15 cellular contexts compared by ENCODE assay signal in the genomic region with DNA sequence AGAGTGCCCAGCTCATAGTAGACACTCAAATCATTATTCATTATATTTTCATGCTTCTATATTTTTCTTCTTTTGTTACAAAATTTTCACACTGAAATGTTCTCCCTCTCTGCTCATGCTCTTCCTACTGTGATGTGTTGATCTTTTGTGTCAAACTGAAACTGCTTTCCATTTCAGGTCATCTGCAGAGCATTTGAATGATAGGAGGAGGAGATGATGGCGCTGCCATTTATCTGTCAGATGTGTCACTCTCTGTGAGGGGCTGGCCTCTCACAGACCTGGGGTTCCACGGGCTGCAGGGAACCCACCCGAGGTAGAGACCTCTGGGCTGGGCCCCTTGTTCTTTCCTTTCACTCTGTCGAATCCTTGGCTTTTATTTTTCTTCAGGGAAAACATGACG. TPM values are rescaled to one million over a fixed set of nuclear protein-coding genes. Genes with fewer than 3 reads are reported as not detected.
A peak's percentile ranks its signal among the peaks of the same experiment; 100 is the strongest.
DNase-seq lines count a peak whose midpoint lies in the region; ATAC-seq and TF ChIP-seq lines count a peak whose summit lies in the region.
"Had no signal": no experiment of that assay in that cellular context is flagged by ENCODE, and none has a peak within 500 bp of the region (broad histone marks: within the 10 kb centered on the region; RNA-seq: fewer than 3 reads in every experiment).

No MANE protein-coding gene starts in this region.

- H3K79me1 ChIP-seq in IMR-90 (ENCODE audit: low read depth in 1 of 2, low read length in 2 of 2): no peaks in the 10 kb centered on the region

- peak overlapping the region; percentile 59 for H3K18ac ChIP-seq in IMR-90 (ENCODE audit: low read depth, low read length)

- H3K9ac ChIP-seq in IMR-90 (ENCODE audit: low read depth, low read length) (no peak overlapping the region), fibroblast of lung (ENCODE audit: insufficient read depth, low read length) (no peak overlapping the region)

- WGBS in IMR-90 (ENCODE audit: extremely low coverage in 2 of 2, insufficient read length in 1 of 2), 2 experiments: no CpG with 5 or more reads among the region's 5 CpGs
- WGBS in stomach, 5 donors: 48 to 66% (median 55%) methylated on average over 5 of the region's 5 CpGs

- BruUV-seq in IMR-90 (replicated peaks; lab: Mats Ljungman, UMichigan): no TSS peak

- H4K5ac ChIP-seq in IMR-90 (ENCODE audit: low read depth, low read length): no peak overlapping the region

- dilution Hi-C loops in IMR-90 (cut with HindIII; ENCODE audit: low sequenced_read_pairs, unreplicated experiment): no loop called here

- H2BK5ac ChIP-seq in IMR-90 (ENCODE audit: low read depth, low read length, poor library complexity, severe bottlenecking): no peak overlapping the region

- H2AFZ ChIP-seq in IMR-90 (replicated peaks; ENCODE audit: low read length, poor library complexity): peak overlapping the region; percentile 83
- peak overlapping the region; percentile 28 for H2AFZ ChIP-seq in fibroblast of lung (ENCODE audit: low read length)

- no peak overlapping the region for H3K56ac ChIP-seq in IMR-90 (ENCODE audit: extremely low read depth, insufficient read depth, low read length)

- in situ Hi-C loops in IMR-90 (cut with MboI; ENCODE audit: low sequenced_read_pairs): loop anchor here (5.0 to 25.0 kb wide), 3 partner anchors 102 to 328 kb away; no protein-coding TSS in a partner anchor

- H4K20me1 ChIP-seq in IMR-90 (ENCODE audit: insufficient read depth, low read length) (no peaks in the 10 kb centered on the region), fibroblast of lung (ENCODE audit: control insufficient read depth, extremely low read depth, insufficient read depth, low read length) (no peaks in the 10 kb centered on the region)

- H3K14ac ChIP-seq in IMR-90 (replicated peaks; ENCODE audit: low read depth, low read length): no peak overlapping the region

- H3K4me1 ChIP-seq in IMR-90 (ENCODE audit: control insufficient read depth, insufficient read depth, low read length): peaks cover 9% of the 10 kb centered on the region
- H3K4me1 ChIP-seq in fibroblast of lung (ENCODE audit: control insufficient read depth, extremely low read depth, insufficient read depth, low read length): peaks cover 19% of the 10 kb centered on the region
- H3K4me1 ChIP-seq in stomach: peaks cover 0 to 26% (median 9%) of the 10 kb centered on the region in 4 donors
- H3K4me1 ChIP-seq: breast epithelium had no signal

- H3K9me3 ChIP-seq in IMR-90 (ENCODE audit: control insufficient read depth, insufficient read depth, low read length): no peaks in the 10 kb centered on the region
- no peaks in the 10 kb centered on the region for H3K9me3 ChIP-seq in fibroblast of lung (ENCODE audit: control insufficient read depth, insufficient read depth, low read depth, low read length)
- H3K9me3 ChIP-seq in stomach: no peaks in the 10 kb centered on the region
- H3K9me3 ChIP-seq: breast epithelium had no signal

- intact Hi-C loops in IMR-90 (cut with micrococcal nuclease) (loop anchor here (5.0 to 10.0 kb wide), 3 partner anchors 77 to 315 kb away; a partner anchor contains a TSS), stomach (cut with DNase I; ENCODE audit: low total_unique reads) (loop anchor here (5.0 kb wide), 1 partner anchor 92 kb away; no protein-coding TSS in a partner anchor)

- POLR2A ChIA-PET in BJ (lab: Charles Lee): interaction anchor here (0.6 to 1.1 kb wide), 3 partner anchors 97 to 1655 kb away, joined by 3 read pairs; a partner anchor contains a TSS
- POLR2A ChIA-PET in IMR-90 (lab: Charles Lee; ENCODE audit: unreplicated experiment): no interaction called here

- peak overlapping the region; percentile 41; the same call in 1 of the 3 replicates for H2BK15ac ChIP-seq in IMR-90 (ENCODE audit: low read depth, low read length)

- CTCF ChIA-PET in BJ (lab: Yijun Ruan, JAX) (interaction anchor here (1.1 to 7.5 kb wide), 6 partner anchors 8 to 209 kb away, joined by 3 to 129 read pairs (median 7); a partner anchor contains a TSS), IMR-90 (lab: Yijun Ruan, JAX) (interaction anchor here (0.6 to 4.7 kb wide), 4 partner anchors 15 to 117 kb away, joined by 3 to 51 read pairs (median 11); a partner anchor contains a TSS)

- no peak overlapping the region for H3K27ac ChIP-seq in IMR-90 (ENCODE audit: insufficient read depth, low read length)
- no peak overlapping the region for H3K27ac ChIP-seq in fibroblast of lung (ENCODE audit: insufficient read depth, low read length)
- no peak overlapping the region for H3K27ac ChIP-seq in stomach

- ATAC-seq in GM19351 (IDR thresholded peaks at IDR 0.05; ENCODE audit: unreplicated experiment) (peak; percentile 43), IMR-90 (ENCODE audit: low read depth) (no peak), HG03039 (IDR thresholded peaks at IDR 0.05; ENCODE audit: unreplicated experiment) (no peak), GM19023 (IDR thresholded peaks at IDR 0.05; ENCODE audit: unreplicated experiment) (no peak)

- H4K8ac ChIP-seq in IMR-90 (ENCODE audit: low read depth in 2 of 2, low read length in 2 of 2): peak overlapping the region in 1 of 2 experiments; percentile 54; a peak in 1 of 4 replicates

- no peak overlapping the region for H2AK5ac ChIP-seq in IMR-90 (ENCODE audit: low read depth, low read length)

- no peak overlapping the region for H2AK9ac ChIP-seq in IMR-90 (replicated peaks; ENCODE audit: low read depth, low read length, poor library complexity)

- 0 out of 2 replicates have a peak overlapping the region, but pooled peaks have one; percentile 10 for H3K23ac ChIP-seq in IMR-90 (ENCODE audit: low read depth, low read length)

- H3K36me3 ChIP-seq in BJ (ENCODE audit: control insufficient read depth, insufficient read depth, low read length) (no peaks in the 10 kb centered on the region), IMR-90 (ENCODE audit: control insufficient read depth, insufficient read depth, low read length) (no peaks in the 10 kb centered on the region), fibroblast of lung (ENCODE audit: control insufficient read depth, insufficient read depth, low read length) (no peaks in the 10 kb centered on the region), stomach (no peaks in the 10 kb centered on the region)
- H3K36me3 ChIP-seq: breast epithelium had no signal

- DNase-seq in BJ (ENCODE audit: low read depth) (no peak), IMR-90 (no peak), fibroblast of lung (ENCODE audit: low read depth in 2 of 2) (no peak), NCI-H446 treated with DMSO at 0.1 percent for 48 hours (lab: John Stamatoyannopoulos, UW) (no peak), stomach (no peak)
- DNase-seq: activated effector memory CD4-positive, alpha-beta T cell treated with Interleukin-2 at 50 U/mL for 16 hours; glutamatergic neuron; KG1; stimulated activated CD8-positive, alpha-beta memory T cell treated with anti-CD3 and anti-CD28 coated beads, Interleukin-4, amount 100 ng/mL, for 48 hours had no signal

- H3K4me3 ChIP-seq in BJ (ENCODE audit: low read depth, low read length) (peak overlapping the region; percentile 9; the same call in 1 of the 2 replicates), IMR-90 (ENCODE audit: insufficient read depth, low read depth, low read length) (no peak overlapping the region), fibroblast of lung (replicated peaks in 1 of 4; ENCODE audit: control extremely low read depth in 1 of 4, insufficient read depth in 1 of 4, low read depth in 3 of 4, low read length in 4 of 4) (no peak overlapping the region), stomach (no peak overlapping the region)
- H3K4me3 ChIP-seq: breast epithelium had no signal

- H3K9me1 ChIP-seq in IMR-90 (ENCODE audit: insufficient read depth, low read length): no peaks in the 10 kb centered on the region

- H3K4ac ChIP-seq in IMR-90 (ENCODE audit: low read depth, low read length): 0 out of 2 replicates have a peak overlapping the region, but pooled peaks have one; percentile 4

- no peak overlapping the region; the same call in 1 of the 2 replicates for H2BK20ac ChIP-seq in IMR-90 (ENCODE audit: low read depth, low read length)

- H3K27me3 ChIP-seq in BJ (ENCODE audit: control insufficient read depth, insufficient read depth, low read length) (no peaks in the 10 kb centered on the region), IMR-90 (ENCODE audit: control insufficient read depth, insufficient read depth, low read length) (no peaks in the 10 kb centered on the region), fibroblast of lung (ENCODE audit: control insufficient read depth, insufficient read depth, low read length) (no peaks in the 10 kb centered on the region), stomach (no peaks in the 10 kb centered on the region)
- H3K27me3 ChIP-seq: breast epithelium had no signal

- H3K4me2 ChIP-seq in IMR-90 (ENCODE audit: low read depth, low read length): peak overlapping the region; percentile 89
- peak overlapping the region; percentile 75 for H3K4me2 ChIP-seq in fibroblast of lung (ENCODE audit: extremely low read depth, insufficient read depth, low read length)

- no peak overlapping the region; the same call in 1 of the 2 replicates for H2BK120ac ChIP-seq in IMR-90 (ENCODE audit: low read depth, low read length)

- TF ChIP-seq CTCF in BJ (IDR thresholded peaks at IDR 0.05; ENCODE audit: insufficient read depth, low read depth, low read length): no peak
- no peak for TF ChIP-seq CTCF in IMR-90 (conservative IDR thresholded peaks at IDR 0.05; ENCODE audit: low read depth, low read length)
- TF ChIP-seq CTCF in fibroblast of lung (conservative IDR thresholded peaks at IDR 0.05 in 1 of 2, IDR thresholded peaks at IDR 0.05 in 1 of 2; ENCODE audit: low read depth in 1 of 2, low read length in 2 of 2): no peak
- no peak for TF ChIP-seq CTCF in stomach (IDR thresholded peaks at IDR 0.05)

- no peak overlapping the region for H4K91ac ChIP-seq in IMR-90 (ENCODE audit: insufficient read depth, low read depth, low read length)

- TF ChIP-seq POLR2A in IMR-90 (IDR thresholded peaks at IDR 0.05; ENCODE audit: low read depth, low read length) (no peak), stomach (IDR thresholded peaks at IDR 0.05) (no peak)

- no peaks in the 10 kb centered on the region for H3K79me2 ChIP-seq in fibroblast of lung (ENCODE audit: control insufficient read depth, insufficient read depth, low read length)

- no peak for TF ChIP-seq EP300 in stomach (IDR thresholded peaks at IDR 0.05)

- TF ChIP-seq RAD21 in IMR-90 (IDR thresholded peaks at IDR 0.05; ENCODE audit: low read length): no peak

RNA-seq across cellular contexts. Expression of a gene that starts 41.1 kb away (rescaled TPM):
- polyA plus RNA-seq in BJ (2011; rRNA removed) (0.07 and 0.31 TPM in 2 replicates), IMR-90 (2012; rRNA removed) (0.14 and 0.19 TPM in 2 replicates), fibroblast of lung (0.05 and 0.06 TPM in 2 replicates), stomach (not detected)
- 0.09 and 0.15 TPM in 2 replicates for polyA minus RNA-seq in BJ (2011; rRNA and poly(A)+ RNA removed)
- total RNA-seq in IMR-90 (2012; rRNA removed) (not detected in 2 replicates), fibroblast of lung (under 0.01 TPM in 1 of 2 replicates, not detected in the other), stomach (1 to 10 TPM in 1 of 5 donors, under 1 TPM in 1, not detected in 3; under 0.01 to 9.6 TPM)
- 0.03 TPM in 1 of 2 replicates, not detected in the other for polyA plus RNA-seq in IMR-90 (2012; cell fraction: cytosol; rRNA removed)
- 0.09 and 1.0 TPM in 2 replicates for polyA plus RNA-seq in IMR-90 (2012; cell fraction: nucleus; rRNA removed; ENCODE audit: low replicate concordance)
- 0.09 TPM in 1 of 2 replicates, not detected in the other for polyA plus RNA-seq in fibroblast of lung (2012)
- not detected in 2 replicates for polyA minus RNA-seq in fibroblast of lung (ENCODE audit: low replicate concordance)
- total RNA-seq: breast epithelium, H1, neural crest cell had no signal
- polyA plus RNA-seq: H1 had no signal

RNA-seq across cellular contexts. Expression of a gene that starts 51.5 kb away (rescaled TPM):
- polyA plus RNA-seq in BJ (2011; rRNA removed): 0.07 TPM in 2 replicates
- 0.10 TPM in 1 of 2 replicates, not detected in the other for polyA minus RNA-seq in BJ (2011; rRNA and poly(A)+ RNA removed)
- total RNA-seq in IMR-90 (2012; rRNA removed): under 0.01 TPM in 1 of 2 replicates, not detected in the other
- 0.03 and 0.13 TPM in 2 replicates for polyA plus RNA-seq in IMR-90 (2012; rRNA removed)
- polyA plus RNA-seq in IMR-90 (2012; cell fraction: cytosol; rRNA removed): not detected in 2 replicates
- 0.12 and 1.1 TPM in 2 replicates for polyA plus RNA-seq in IMR-90 (2012; cell fraction: nucleus; rRNA removed; ENCODE audit: low replicate concordance)
- total RNA-seq in fibroblast of lung: 0.17 TPM in 1 of 2 replicates, not detected in the other
- 0.07 TPM in 1 of 2 replicates, not detected in the other for polyA plus RNA-seq in fibroblast of lung
- not detected in 2 replicates for polyA plus RNA-seq in fibroblast of lung (2012)
- not detected in 2 replicates for polyA minus RNA-seq in fibroblast of lung (ENCODE audit: low replicate concordance)
- not detected for total RNA-seq in stomach
- polyA plus RNA-seq in stomach: not detected
- total RNA-seq: breast epithelium, H1, neural crest cell had no signal
- polyA plus RNA-seq: H1 had no signal

RNA-seq across cellular contexts. Expression of a gene that starts 59.3 kb away (rescaled TPM):
- polyA plus RNA-seq in BJ (2011; rRNA removed) (0.36 TPM in 1 of 2 replicates, not detected in the other), IMR-90 (2012; rRNA removed) (0.09 TPM in 1 of 2 replicates, not detected in the other), fibroblast of lung (not detected in 2 replicates), stomach (not detected)
- 8.2 and 10.6 TPM in 2 replicates for polyA minus RNA-seq in BJ (2011; rRNA and poly(A)+ RNA removed)
- total RNA-seq in IMR-90 (2012; rRNA removed) (not detected in 2 replicates), fibroblast of lung (not detected in 2 replicates), stomach (10 to 100 TPM in 1 of 5 donors, not detected in 4; 50.4 TPM)
- polyA plus RNA-seq in IMR-90 (2012; cell fraction: cytosol; rRNA removed): not detected in 2 replicates
- polyA plus RNA-seq in IMR-90 (2012; cell fraction: nucleus; rRNA removed; ENCODE audit: low replicate concordance): 0.32 TPM in 1 of 2 replicates, not detected in the other
- not detected in 2 replicates for polyA plus RNA-seq in fibroblast of lung (2012)
- polyA minus RNA-seq in fibroblast of lung (ENCODE audit: low replicate concordance): not detected in 2 replicates
- total RNA-seq: H1, neural crest cell had no signal
